Comparison of ENCODE assay signal across 1 cellular context in genomic region chr7:95772298-95772770, GRCh38.
A peak's percentile ranks its signal among the peaks of the same experiment; 100 is the strongest.
TF ChIP-seq lines count a peak whose summit lies in the region.

Gene DYNC1I1 (plus strand): TSS chr7:95772554. CDS start chr7:95804730, 32,176 bp downstream.

TF ChIP-seq in H1, 55 proteins besides CTCF, POLR2A, EP300 and RAD21 (continued from another document):
- TF ChIP-seq HDAC2 (IDR thresholded peaks at IDR 0.05; ENCODE audit: borderline replicate concordance in 1 of 2, low read depth in 2 of 2, low read length in 2 of 2), result 0 out of 4 replicates have a peak, but pooled peaks of 1 of the 2 experiments have one; percentile 41
TF ChIP-seq in H1: peak in this region for 5.
